ENCODE assay signal across 10 cellular contexts in genomic region chr1:96559707-96560588, GRCh38.
DNase-seq lines count a peak whose midpoint lies in the region; ATAC-seq and TF ChIP-seq lines count a peak whose summit lies in the region.
"Had no signal": no experiment of that assay in that cellular context is flagged by ENCODE, and none has a peak within 500 bp of the region (broad histone marks: within the 10 kb centered on the region; RNA-seq: fewer than 3 reads in every experiment).

No MANE protein-coding gene starts in this region.

- H3K9me3 ChIP-seq in psoas muscle, result no peaks in the 10 kb centered on the region

- peak in 3 of 4 donors; percentile 62 to 85 (median 78) for ATAC-seq in psoas muscle
- no peak for ATAC-seq in GM19397 (IDR thresholded peaks at IDR 0.05; ENCODE audit: unreplicated experiment)

- peaks cover 10% of the 10 kb centered on the region for H3K4me1 Mint-ChIP-seq in progenitor cell of endocrine pancreas (ENCODE audit: low read depth)

- no peaks in the 10 kb centered on the region for H3K36me3 ChIP-seq in psoas muscle (ENCODE audit: insufficient read depth in 1 of 2, low read depth in 1 of 2)

- peaks cover 4% of the 10 kb centered on the region for H3K36me3 Mint-ChIP-seq in progenitor cell of endocrine pancreas (ENCODE audit: insufficient read depth)
- H3K36me3 Mint-ChIP-seq: brain had no signal

- TF ChIP-seq CTCF in psoas muscle (IDR thresholded peaks at IDR 0.05), result no peak
- no peak for TF ChIP-seq CTCF in progenitor cell of endocrine pancreas (IDR thresholded peaks at IDR 0.05; ENCODE audit: unreplicated experiment)

- no peak overlapping the region for H3K27ac ChIP-seq in psoas muscle

- H3K4me1 ChIP-seq in psoas muscle, result no peaks in the 10 kb centered on the region

- DNase-seq in GM03348 (ENCODE audit: low spot score) (peak; percentile 72), RKO (ENCODE audit: low spot score) (peak; percentile 64), fibroblast of the conjunctiva (ENCODE audit: low read depth) (peak; percentile 98), psoas muscle (peak; percentile 60 to 63), progenitor cell of endocrine pancreas (ENCODE audit: low spot score, unreplicated experiment) (no peak), DMS153 (lab: John Stamatoyannopoulos, UW) (no peak), NCI-H1694 (lab: John Stamatoyannopoulos, UW) (no peak)
- DNase-seq: NCI-H1048 had no signal

- H3K27me3 Mint-ChIP-seq in progenitor cell of endocrine pancreas, result no peaks in the 10 kb centered on the region
- H3K27me3 Mint-ChIP-seq: brain had no signal

- WGBS in psoas muscle, 3 donors, result 84 to 89% (median 87%) methylated on average over 4 of the region's 4 CpGs

- no peak overlapping the region for H3K4me3 Mint-ChIP-seq in progenitor cell of endocrine pancreas (ENCODE audit: low read depth)

- no peaks in the 10 kb centered on the region for H3K27me3 ChIP-seq in psoas muscle (ENCODE audit: insufficient read depth in 3 of 3, low read length in 2 of 3)

- H3K27ac Mint-ChIP-seq in progenitor cell of endocrine pancreas, result no peak overlapping the region

- H3K9me3 Mint-ChIP-seq in progenitor cell of endocrine pancreas (ENCODE audit: low read depth), result peaks cover 16% of the 10 kb centered on the region

- peak overlapping the region; percentile 49 for H3K4me3 ChIP-seq in psoas muscle

- intact Hi-C loops in psoas muscle (cut with DNase I), result no loop called here

Comparison
In these comparisons a context has a peak if more than half of its experiments do, and no peak if none do; other contexts are left out.
1. DNase-seq: peak in GM03348 (single experiment), RKO (single experiment), fibroblast of the conjunctiva (single experiment) and psoas muscle (2 of 2); none in progenitor cell of endocrine pancreas (single experiment), DMS153 (single experiment) and NCI-H1694 (single experiment).